In genomic region chr10:8990280-8990987, GRCh38 we compare ENCODE assay signal across 14 cellular contexts.
DNase-seq lines count a peak whose midpoint lies in the region; ATAC-seq and TF ChIP-seq lines count a peak whose summit lies in the region.
"Had no signal": no experiment of that assay in that cellular context is flagged by ENCODE, and none has a peak within 500 bp of the region (broad histone marks: within the 10 kb centered on the region; RNA-seq: fewer than 3 reads in every experiment).

No MANE protein-coding gene starts in this region.

- H3K9me3 Mint-ChIP-seq in activated CD4-positive, alpha-beta memory T cell treated with anti-CD3 and anti-CD28 coated beads for 36 hours = no peaks in the 10 kb centered on the region
- H3K9me3 Mint-ChIP-seq in activated CD4-positive, alpha-beta memory T cell treated with anti-CD3 and anti-CD28 coated beads, Interleukin-2, amount 10 ng/mL, durations not matched to agents 7 days and 5 days = no peaks in the 10 kb centered on the region
- no peaks in the 10 kb centered on the region for H3K9me3 Mint-ChIP-seq in activated naive CD4-positive, alpha-beta T cell treated with anti-CD3 and anti-CD28 coated beads, Interleukin-2, amount 50 U/mL, for 72 hours
- H3K9me3 Mint-ChIP-seq in activated naive CD8-positive, alpha-beta T cell treated with anti-CD3 and anti-CD28 coated beads, Interleukin-2, amount 50 U/mL, for 24 hours = no peaks in the 10 kb centered on the region
- H3K9me3 Mint-ChIP-seq in H9 = no peaks in the 10 kb centered on the region
- H3K9me3 Mint-ChIP-seq: CD4-positive, alpha-beta T cell had no signal

- H4K20me1 ChIP-seq in H9 (ENCODE audit: control insufficient read depth, insufficient read depth, insufficient read length) = no peaks in the 10 kb centered on the region

- H2BK120ac ChIP-seq in H9 (ENCODE audit: low read depth, low read length, poor library complexity, severe bottlenecking) = no peak overlapping the region

- no peak overlapping the region for H3K4me2 ChIP-seq in H9 (ENCODE audit: insufficient read depth, insufficient read length, low read length)

- DNase-seq in activated CD4-positive, alpha-beta memory T cell treated with anti-CD3 and anti-CD28 coated beads for 36 hours = no peak
- no peak for DNase-seq in activated CD4-positive, alpha-beta memory T cell treated with anti-CD3 and anti-CD28 coated beads, Interleukin-2, amount 10 ng/mL, durations not matched to agents 7 days and 5 days
- no peak for DNase-seq in activated naive CD4-positive, alpha-beta T cell treated with anti-CD3 and anti-CD28 coated beads, Interleukin-2, amount 50 U/mL, for 72 hours (ENCODE audit: low spot score in 2 of 2)
- DNase-seq in activated naive CD4-positive, alpha-beta T cell treated with Interleukin-2 at 50 U/mL for 16 hours = no peak
- no peak for DNase-seq in activated naive CD8-positive, alpha-beta T cell treated with anti-CD3 and anti-CD28 coated beads, Interleukin-2, amount 50 U/mL, for 24 hours
- DNase-seq in NOMO-1 (lab: John Stamatoyannopoulos, UW; ENCODE audit: unreplicated experiment in 2 of 2) = no peak
- no peak for DNase-seq in H9
- DNase-seq: C1 segment of cervical spinal cord; Calu3; CD4-positive, alpha-beta T cell; DMS 273 treated with DMSO at 0.1 percent for 48 hours had no signal

- H3K36me3 Mint-ChIP-seq in activated CD4-positive, alpha-beta memory T cell treated with anti-CD3 and anti-CD28 coated beads for 36 hours = no peaks in the 10 kb centered on the region
- H3K36me3 Mint-ChIP-seq in activated CD4-positive, alpha-beta memory T cell treated with anti-CD3 and anti-CD28 coated beads, Interleukin-2, amount 10 ng/mL, durations not matched to agents 7 days and 5 days (ENCODE audit: low read depth) = no peaks in the 10 kb centered on the region
- H3K36me3 Mint-ChIP-seq in activated naive CD4-positive, alpha-beta T cell treated with anti-CD3 and anti-CD28 coated beads, Interleukin-2, amount 50 U/mL, for 72 hours = no peaks in the 10 kb centered on the region
- peaks cover 25% of the 10 kb centered on the region for H3K36me3 Mint-ChIP-seq in activated naive CD8-positive, alpha-beta T cell treated with anti-CD3 and anti-CD28 coated beads, Interleukin-2, amount 50 U/mL, for 24 hours (ENCODE audit: low read depth)
- no peaks in the 10 kb centered on the region for H3K36me3 Mint-ChIP-seq in H9 (ENCODE audit: insufficient read depth in 1 of 3, low read depth in 3 of 3)

- no CpG with 5 or more reads among the region's 3 CpGs for WGBS in H9 (ENCODE audit: extremely low coverage, insufficient read length, low lambda C conversion rate)

- CTCF ChIA-PET in activated CD4-positive, alpha-beta memory T cell treated with anti-CD3 and anti-CD28 coated beads for 36 hours (lab: Charles Lee) = no interaction called here
- CTCF ChIA-PET in activated CD4-positive, alpha-beta memory T cell treated with anti-CD3 and anti-CD28 coated beads, Interleukin-2, amount 10 ng/mL, durations not matched to agents 7 days and 5 days (lab: Charles Lee) = no interaction called here

- H2AK5ac ChIP-seq in H9 (ENCODE audit: insufficient read length, low read length) = no peak overlapping the region

- ATAC-seq in activated naive CD4-positive, alpha-beta T cell treated with anti-CD3 and anti-CD28 coated beads, Interleukin-2, amount 50 U/mL, for 72 hours = peak; percentile 78 to 92
- peak; percentile 89 for ATAC-seq in activated naive CD8-positive, alpha-beta T cell treated with anti-CD3 and anti-CD28 coated beads, Interleukin-2, amount 50 U/mL, for 24 hours
- ATAC-seq: HCT116 had no signal

- H2BK12ac ChIP-seq in H9 (ENCODE audit: insufficient read length, low read depth, low read length) = no peak overlapping the region

- no peak overlapping the region for H2BK5ac ChIP-seq in H9 (ENCODE audit: insufficient read length, low read length)

- no peak overlapping the region for H3K9ac ChIP-seq in H9 (ENCODE audit: extremely low read depth, insufficient read length, low read length)

- H3K18ac ChIP-seq in H9 (ENCODE audit: insufficient read length, low read depth, low read length) = no peak overlapping the region

- no peak overlapping the region for H4K91ac ChIP-seq in H9 (ENCODE audit: insufficient read length, low read depth, low read length)

- no peak overlapping the region for H3K4ac ChIP-seq in H9 (ENCODE audit: low read depth, low read length)

- no peaks in the 10 kb centered on the region for H3K27me3 Mint-ChIP-seq in activated CD4-positive, alpha-beta memory T cell treated with anti-CD3 and anti-CD28 coated beads for 36 hours
- no peaks in the 10 kb centered on the region for H3K27me3 Mint-ChIP-seq in activated CD4-positive, alpha-beta memory T cell treated with anti-CD3 and anti-CD28 coated beads, Interleukin-2, amount 10 ng/mL, durations not matched to agents 7 days and 5 days
- no peaks in the 10 kb centered on the region for H3K27me3 Mint-ChIP-seq in activated naive CD8-positive, alpha-beta T cell treated with anti-CD3 and anti-CD28 coated beads, Interleukin-2, amount 50 U/mL, for 24 hours
- no peaks in the 10 kb centered on the region; the same call in 1 of the 2 replicates for H3K27me3 Mint-ChIP-seq in H9 (ENCODE audit: low read depth)
- H3K27me3 Mint-ChIP-seq: B cell; CD4-positive, alpha-beta T cell had no signal

- H3K27me3 ChIP-seq in H9 (ENCODE audit: insufficient read depth, low read length) = no peaks in the 10 kb centered on the region

- no peaks in the 10 kb centered on the region for H3K79me1 ChIP-seq in H9 (ENCODE audit: insufficient read depth, low read depth, low read length, poor library complexity, severe bottlenecking)

- H3K14ac ChIP-seq in H9 (ENCODE audit: insufficient read depth, low read length) = no peak overlapping the region

- no peak overlapping the region for H3K23ac ChIP-seq in H9 (ENCODE audit: insufficient read length, low read depth, low read length)

- H3K23me2 ChIP-seq in H9 (ENCODE audit: insufficient read length, low read depth, low read length, poor library complexity, severe bottlenecking) = no peaks in the 10 kb centered on the region

- no peak for TF ChIP-seq CTCF in H9 (conservative IDR thresholded peaks at IDR 0.05)

- no peaks in the 10 kb centered on the region for H3K79me2 ChIP-seq in H9 (ENCODE audit: insufficient read depth, low read length)

- intact Hi-C loops in activated CD4-positive, alpha-beta memory T cell treated with anti-CD3 and anti-CD28 coated beads for 36 hours (cut with micrococcal nuclease) = loop anchor here (1.0 to 10.0 kb wide), 8 partner anchors 14 to 938 kb away; partner anchors contain the start of gene GATA3

- POLR2A ChIA-PET in activated CD4-positive, alpha-beta memory T cell treated with anti-CD3 and anti-CD28 coated beads for 36 hours (lab: Charles Lee) = interaction anchor here (0.7 kb wide), 1 partner anchor 141 kb away, joined by 3 read pairs; no protein-coding TSS in a partner anchor
- POLR2A ChIA-PET in activated CD4-positive, alpha-beta memory T cell treated with anti-CD3 and anti-CD28 coated beads, Interleukin-2, amount 10 ng/mL, durations not matched to agents 7 days and 5 days (lab: Charles Lee) = interaction anchor here (1.3 kb wide), 1 partner anchor 20 kb away, joined by 4 read pairs; no protein-coding TSS in a partner anchor

- no peak overlapping the region for H2BK20ac ChIP-seq in H9 (ENCODE audit: low read depth, low read length, poor library complexity, severe bottlenecking)

- H2BK15ac ChIP-seq in H9 (ENCODE audit: low read depth, low read length) = no peak overlapping the region

- H4K5ac ChIP-seq in H9 (ENCODE audit: insufficient read length, low read depth, low read length) = no peak overlapping the region

- no peak overlapping the region for H3T11ph ChIP-seq in H9 (ENCODE audit: low read length)

- no peaks in the 10 kb centered on the region for H3K9me3 ChIP-seq in H9 (ENCODE audit: control insufficient read depth, low read depth, low read length)

- no peak overlapping the region for H4K8ac ChIP-seq in H9 (replicated peaks; ENCODE audit: insufficient read length, low read depth, low read length)

- peak overlapping the region; percentile 35 for H3K27ac Mint-ChIP-seq in activated CD4-positive, alpha-beta memory T cell treated with anti-CD3 and anti-CD28 coated beads for 36 hours
- no peak overlapping the region for H3K27ac Mint-ChIP-seq in activated CD4-positive, alpha-beta memory T cell treated with anti-CD3 and anti-CD28 coated beads, Interleukin-2, amount 10 ng/mL, durations not matched to agents 7 days and 5 days
- peak overlapping the region in 1 of 2 donors; percentile 79 for H3K27ac Mint-ChIP-seq in activated naive CD4-positive, alpha-beta T cell treated with anti-CD3 and anti-CD28 coated beads, Interleukin-2, amount 50 U/mL, for 72 hours
- H3K27ac Mint-ChIP-seq in activated naive CD8-positive, alpha-beta T cell treated with anti-CD3 and anti-CD28 coated beads, Interleukin-2, amount 50 U/mL, for 24 hours = peak overlapping the region; percentile 91
- no peak overlapping the region for H3K27ac Mint-ChIP-seq in H9
- H3K27ac Mint-ChIP-seq: B cell; CD4-positive, alpha-beta T cell had no signal

- H3K4me1 ChIP-seq in H9 (ENCODE audit: insufficient read depth, low read length) = 0 out of 2 replicates have a peak, but pooled peaks cover 2% of the 10 kb centered on the region

- H2AFZ ChIP-seq in H9 (ENCODE audit: low read length) = no peak overlapping the region

- H3K4me3 Mint-ChIP-seq in activated CD4-positive, alpha-beta memory T cell treated with anti-CD3 and anti-CD28 coated beads for 36 hours = no peak overlapping the region
- no peak overlapping the region for H3K4me3 Mint-ChIP-seq in activated CD4-positive, alpha-beta memory T cell treated with anti-CD3 and anti-CD28 coated beads, Interleukin-2, amount 10 ng/mL, durations not matched to agents 7 days and 5 days
- H3K4me3 Mint-ChIP-seq in activated naive CD8-positive, alpha-beta T cell treated with anti-CD3 and anti-CD28 coated beads, Interleukin-2, amount 50 U/mL, for 24 hours = peak overlapping the region; percentile 43
- H3K4me3 Mint-ChIP-seq in H9 = no peak overlapping the region
- H3K4me3 Mint-ChIP-seq: B cell; CD4-positive, alpha-beta T cell had no signal

- H3K4me1 Mint-ChIP-seq in activated CD4-positive, alpha-beta memory T cell treated with anti-CD3 and anti-CD28 coated beads for 36 hours (ENCODE audit: low read depth) = peaks cover 55% of the 10 kb centered on the region
- H3K4me1 Mint-ChIP-seq in activated CD4-positive, alpha-beta memory T cell treated with anti-CD3 and anti-CD28 coated beads, Interleukin-2, amount 10 ng/mL, durations not matched to agents 7 days and 5 days = peaks cover 16% of the 10 kb centered on the region
- peaks cover 79% of the 10 kb centered on the region for H3K4me1 Mint-ChIP-seq in activated naive CD8-positive, alpha-beta T cell treated with anti-CD3 and anti-CD28 coated beads, Interleukin-2, amount 50 U/mL, for 24 hours
- no peaks in the 10 kb centered on the region for H3K4me1 Mint-ChIP-seq in H9
- H3K4me1 Mint-ChIP-seq: B cell had no signal

- H3K27ac ChIP-seq in H9 (ENCODE audit: insufficient read length, low read depth, low read length) = no peak overlapping the region
- H3K27ac ChIP-seq: HL-60 had no signal

- no peak overlapping the region for H3K56ac ChIP-seq in H9 (ENCODE audit: insufficient read length, low read depth, low read length)

Comparison
In these comparisons a context has a peak if more than half of its experiments do, and no peak if none do; other contexts are left out.
1. H3K27ac Mint-ChIP-seq: peak in activated CD4-positive, alpha-beta memory T cell treated with anti-CD3 and anti-CD28 coated beads for 36 hours (single experiment) and activated naive CD8-positive, alpha-beta T cell treated with anti-CD3 and anti-CD28 coated beads, Interleukin-2, amount 50 U/mL, for 24 hours (single experiment); none in activated CD4-positive, alpha-beta memory T cell treated with anti-CD3 and anti-CD28 coated beads, Interleukin-2, amount 10 ng/mL, durations not matched to agents 7 days and 5 days (single experiment) and H9 (0 of 3).